1 cellular context compared by ENCODE assay signal in the genomic region with DNA sequence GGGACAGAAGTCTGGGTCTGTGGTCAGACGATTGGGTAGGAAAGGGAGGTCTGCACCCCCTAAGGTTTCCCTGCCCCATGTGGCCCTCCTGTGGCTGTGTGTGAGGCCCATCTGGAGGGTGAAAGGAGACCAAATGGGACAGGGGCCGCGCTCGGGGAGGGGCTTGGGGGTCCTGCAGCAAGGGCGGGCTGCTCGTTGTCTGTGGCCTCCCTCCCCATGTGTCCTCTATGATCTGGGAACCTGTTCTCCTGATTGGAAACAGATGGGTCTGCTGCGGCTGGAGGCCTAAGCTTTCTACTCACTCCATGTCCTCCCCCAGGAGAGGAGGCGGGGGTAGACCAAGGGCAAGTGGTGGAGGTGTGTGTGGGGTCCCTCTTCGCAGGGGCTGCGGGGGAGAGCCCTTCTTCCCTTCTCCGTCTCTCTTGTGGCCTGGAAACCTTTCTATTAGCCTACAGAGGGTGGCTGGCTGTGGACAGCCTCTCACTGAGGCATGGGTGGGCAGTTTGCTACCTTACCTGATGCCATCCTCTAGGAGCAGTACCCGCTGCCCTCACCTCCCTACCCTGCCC.
TF ChIP-seq lines count a peak whose summit lies in the region.

No MANE protein-coding gene starts in this region.

TF ChIP-seq in liver, 16 proteins besides CTCF, POLR2A, EP300 and RAD21:
- TF ChIP-seq FOXA2 (IDR thresholded peaks at IDR 0.05) (no peak), GABPA (IDR thresholded peaks at IDR 0.05 in 1 of 2, conservative IDR thresholded peaks at IDR 0.05 in 1 of 2) (no peak), REST (IDR thresholded peaks at IDR 0.05) (no peak), EGR1 (IDR thresholded peaks at IDR 0.05; ENCODE audit: low read depth in 2 of 2) (no peak), SP1 (IDR thresholded peaks at IDR 0.05) (no peak), FOXA1 (IDR thresholded peaks at IDR 0.05) (no peak), YY1 (IDR thresholded peaks at IDR 0.05) (no peak), JUND (IDR thresholded peaks at IDR 0.05) (no peak), TAF1 (conservative IDR thresholded peaks at IDR 0.05) (no peak), NR2F2 (IDR thresholded peaks at IDR 0.05) (no peak), HNF4A (conservative IDR thresholded peaks at IDR 0.05) (no peak), ATF3 (IDR thresholded peaks at IDR 0.05) (no peak)
- TF ChIP-seq, protein P1, sequence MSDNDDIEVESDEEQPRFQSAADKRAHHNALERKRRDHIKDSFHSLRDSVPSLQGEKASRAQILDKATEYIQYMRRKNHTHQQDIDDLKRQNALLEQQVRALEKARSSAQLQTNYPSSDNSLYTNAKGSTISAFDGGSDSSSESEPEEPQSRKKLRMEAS (IDR thresholded peaks at IDR 0.05), result no peak
- TF ChIP-seq, protein P2, sequence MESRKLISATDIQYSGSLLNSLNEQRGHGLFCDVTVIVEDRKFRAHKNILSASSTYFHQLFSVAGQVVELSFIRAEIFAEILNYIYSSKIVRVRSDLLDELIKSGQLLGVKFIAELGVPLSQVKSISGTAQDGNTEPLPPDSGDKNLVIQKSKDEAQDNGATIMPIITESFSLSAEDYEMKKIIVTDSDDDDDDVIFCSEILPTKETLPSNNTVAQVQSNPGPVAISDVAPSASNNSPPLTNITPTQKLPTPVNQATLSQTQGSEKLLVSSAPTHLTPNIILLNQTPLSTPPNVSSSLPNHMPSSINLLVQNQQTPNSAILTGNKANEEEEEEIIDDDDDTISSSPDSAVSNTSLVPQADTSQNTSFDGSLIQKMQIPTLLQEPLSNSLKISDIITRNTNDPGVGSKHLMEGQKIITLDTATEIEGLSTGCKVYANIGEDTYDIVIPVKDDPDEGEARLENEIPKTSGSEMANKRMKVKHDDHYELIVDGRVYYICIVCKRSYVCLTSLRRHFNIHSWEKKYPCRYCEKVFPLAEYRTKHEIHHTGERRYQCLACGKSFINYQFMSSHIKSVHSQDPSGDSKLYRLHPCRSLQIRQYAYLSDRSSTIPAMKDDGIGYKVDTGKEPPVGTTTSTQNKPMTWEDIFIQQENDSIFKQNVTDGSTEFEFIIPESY (IDR thresholded peaks at IDR 0.05), result no peak
TF ChIP-seq in liver: peak in this region for 0.
